In genomic region chr12:12715459-12716150, GRCh38 we compare ENCODE assay signal across 8 cellular contexts. TPM values are rescaled to one million over a fixed set of nuclear protein-coding genes. Genes with fewer than 3 reads are reported as not detected.
A peak's percentile ranks its signal among the peaks of the same experiment; 100 is the strongest.
DNase-seq lines count a peak whose midpoint lies in the region; ATAC-seq and TF ChIP-seq lines count a peak whose summit lies in the region.

No MANE protein-coding gene starts in this region.

- no peaks in the 10 kb centered on the region for H3K27me3 Mint-ChIP-seq in CD4-positive, alpha-beta memory T cell

- H3K4me1 Mint-ChIP-seq in CD4-positive, alpha-beta memory T cell: peaks cover 38 to 64% (median 49%) of the 10 kb centered on the region in 4 donors

- intact Hi-C loops in CD4-positive, alpha-beta memory T cell (cut with micrococcal nuclease): loop anchor here (2.0 kb wide), 2 partner anchors 103 to 359 kb away; partner anchors contain the start of gene BORCS5
- intact Hi-C loops in esophagus muscularis mucosa (cut with DNase I) (loop anchor here (5.0 to 10.0 kb wide), 3 partner anchors 153 to 451 kb away; partner anchors contain the start of genes BORCS5, DUSP16, LRP6 and MANSC1), sigmoid colon (cut with DNase I) (loop anchor here (5.0 to 10.0 kb wide), 5 partner anchors 103 to 1161 kb away; partner anchors contain the start of genes BORCS5, CREBL2, DUSP16 and ETV6)

- peak overlapping the region; percentile 95 for H3K27ac ChIP-seq in CD4-positive, alpha-beta memory T cell (ENCODE audit: low read depth, low read length)
- H3K27ac ChIP-seq in WERI-Rb-1: peak overlapping the region; percentile 100
- peak overlapping the region; percentile 98 to 100 (median 100) for H3K27ac ChIP-seq in esophagus muscularis mucosa (replicated peaks in 1 of 4)
- peak overlapping the region; percentile 98 to 100 (median 99) for H3K27ac ChIP-seq in sigmoid colon

- peak in 4 of 5 donors; percentile 35 to 45 (median 41) for DNase-seq in CD4-positive, alpha-beta memory T cell
- peak; percentile 18 for DNase-seq in WERI-Rb-1
- peak; percentile 87 for DNase-seq in esophagus muscularis mucosa (ENCODE audit: extremely low spot score)
- DNase-seq in sigmoid colon: no peak
- no peak for DNase-seq in kidney tubule cell (ENCODE audit: low spot score)

- H3K27me3 ChIP-seq in CD4-positive, alpha-beta memory T cell (ENCODE audit: insufficient read depth, low read length): no peaks in the 10 kb centered on the region
- H3K27me3 ChIP-seq in WERI-Rb-1 (ENCODE audit: insufficient read depth, low read depth, severe bottlenecking): no peaks in the 10 kb centered on the region
- H3K27me3 ChIP-seq in esophagus muscularis mucosa: no peaks in the 10 kb centered on the region
- H3K27me3 ChIP-seq in sigmoid colon: no peaks in the 10 kb centered on the region

- TF ChIP-seq POLR2A in GM19099 (IDR thresholded peaks at IDR 0.05; ENCODE audit: extremely low read depth, insufficient read length, low read depth): peak; percentile 38
- no peak for TF ChIP-seq POLR2A in esophagus muscularis mucosa (IDR thresholded peaks at IDR 0.05; ENCODE audit: low read depth)
- TF ChIP-seq POLR2A in sigmoid colon (IDR thresholded peaks at IDR 0.05): no peak

- H3K27ac Mint-ChIP-seq in CD4-positive, alpha-beta memory T cell: peak overlapping the region; percentile 96 to 99 (median 98)

- H3K4me1 ChIP-seq in CD4-positive, alpha-beta memory T cell (ENCODE audit: insufficient read depth, low read length): peaks cover 46% of the 10 kb centered on the region
- H3K4me1 ChIP-seq in esophagus muscularis mucosa (peaks cover 41 to 53% (median 50%) of the 10 kb centered on the region in 4 donors), sigmoid colon (peaks cover 0 to 48% (median 46%) of the 10 kb centered on the region in 4 donors)

- CTCF ChIA-PET in CD4-positive, alpha-beta memory T cell (lab: Charles Lee; ENCODE audit: partially characterized antibody): interaction anchor here (0.8 to 5.3 kb wide), 14 partner anchors 9 to 358 kb away, joined by 3 to 87 read pairs (median 5); partner anchors contain the start of gene BORCS5

- no peaks in the 10 kb centered on the region for H3K9me3 ChIP-seq in CD4-positive, alpha-beta memory T cell (ENCODE audit: control insufficient read depth in 1 of 2, low read length in 2 of 2)
- H3K9me3 ChIP-seq in WERI-Rb-1 (ENCODE audit: severe bottlenecking) (no peaks in the 10 kb centered on the region), esophagus muscularis mucosa (no peaks in the 10 kb centered on the region), sigmoid colon (no peaks in the 10 kb centered on the region)

- ATAC-seq in HG03565 (IDR thresholded peaks at IDR 0.05; ENCODE audit: unreplicated experiment) (peak; percentile 26), HG02870 (IDR thresholded peaks at IDR 0.05; ENCODE audit: unreplicated experiment) (no peak)

- peaks cover 0 to 5% (median 0%) of the 10 kb centered on the region in 8 donors for H3K9me3 Mint-ChIP-seq in CD4-positive, alpha-beta memory T cell

- no peak for TF ChIP-seq EP300 in esophagus muscularis mucosa (IDR thresholded peaks at IDR 0.05)
- TF ChIP-seq EP300 in sigmoid colon (IDR thresholded peaks at IDR 0.05): no peak

- WGBS in esophagus muscularis mucosa: 30% methylated on average over 10 of the region's 10 CpGs
- 9 to 11% methylated on average over 10 of the region's 10 CpGs for whole genome bisulfite sequencing in sigmoid colon, 2 donors

- POLR2A ChIA-PET in CD4-positive, alpha-beta memory T cell (lab: Charles Lee; ENCODE audit: partially characterized antibody): interaction anchor here (0.6 to 33.8 kb wide), 39 partner anchors 4 to 902 kb away, joined by 3 to 1446 read pairs (median 5); partner anchors contain the start of genes BORCS5, CDKN1B, CREBL2 and DDX47

- peaks cover 26% of the 10 kb centered on the region for H3K36me3 ChIP-seq in CD4-positive, alpha-beta memory T cell (ENCODE audit: insufficient read depth, low read length)
- H3K36me3 ChIP-seq in WERI-Rb-1: peaks cover 26% of the 10 kb centered on the region
- peaks cover 0 to 15% (median 6%) of the 10 kb centered on the region in 4 donors for H3K36me3 ChIP-seq in esophagus muscularis mucosa
- peaks cover 0 to 17% (median 0%) of the 10 kb centered on the region in 4 donors for H3K36me3 ChIP-seq in sigmoid colon

- peak overlapping the region; percentile 87 to 94 for H3K4me3 ChIP-seq in CD4-positive, alpha-beta memory T cell (ENCODE audit: low read length in 2 of 2)
- H3K4me3 ChIP-seq in WERI-Rb-1 (ENCODE audit: low read depth, low read length) (peak overlapping the region; percentile 88), esophagus muscularis mucosa (peak overlapping the region; percentile 75 to 95 (median 86)), sigmoid colon (peak overlapping the region; percentile 77 to 94 (median 88))

- peak overlapping the region; percentile 92 to 96 (median 94) for H3K4me3 Mint-ChIP-seq in CD4-positive, alpha-beta memory T cell

- TF ChIP-seq CTCF in WERI-Rb-1 (IDR thresholded peaks at IDR 0.05; ENCODE audit: low read depth, low read length) (no peak), esophagus muscularis mucosa (IDR thresholded peaks at IDR 0.05) (no peak), sigmoid colon (IDR thresholded peaks at IDR 0.05) (no peak)

- peaks cover 34 to 48% of the 10 kb centered on the region in 2 donors for H3K36me3 Mint-ChIP-seq in CD4-positive, alpha-beta memory T cell

RNA-seq across cellular contexts. Expression of gene CDKN1B, which starts 1.6 kb away (rescaled TPM):
- total RNA-seq in CD4-positive, alpha-beta memory T cell: 100 to 1,000 TPM; 232 to 238 TPM
- 10 to 100 TPM; 12.5 to 14.5 TPM for polyA plus RNA-seq in CD4-positive, alpha-beta memory T cell
- total RNA-seq in esophagus muscularis mucosa (10 to 100 TPM; 48.7 to 97.4 (median 70.6) TPM), sigmoid colon (100 to 1,000 TPM in 1 of 4 donors, 10 to 100 TPM in 3; 52.5 to 106 (median 81.3) TPM)
- 10 to 100 TPM; 36.8 to 47.1 (median 43.8) TPM for polyA plus RNA-seq in sigmoid colon

RNA-seq across cellular contexts. Expression of gene GPR19, which starts 19.6 kb away (rescaled TPM):
- total RNA-seq in CD4-positive, alpha-beta memory T cell: 1 to 10 TPM; 3.4 to 4.4 TPM
- 1 to 10 TPM in 1 of 2 donors, under 1 TPM in 1; 0.55 to 1.2 TPM for polyA plus RNA-seq in CD4-positive, alpha-beta memory T cell
- total RNA-seq in esophagus muscularis mucosa: 1 to 10 TPM in 1 of 4 donors, not detected in 3; 1.7 TPM
- total RNA-seq in sigmoid colon: under 1 TPM in 1 of 4 donors, not detected in 3; 0.36 TPM
- polyA plus RNA-seq in sigmoid colon: under 1 TPM in 1 of 3 donors, not detected in 2; 0.98 TPM

Comparison
In these comparisons a context has a peak if more than half of its experiments do, and no peak if none do; other contexts are left out.
1. DNase-seq: peak in CD4-positive, alpha-beta memory T cell (4 of 5), WERI-Rb-1 (single experiment) and esophagus muscularis mucosa (single experiment); none in sigmoid colon (single experiment) and kidney tubule cell (single experiment).
2. Peak in every context shown above with its lines, with median percentiles within 50 percentile points of each other: H3K27ac ChIP-seq and H3K4me3 ChIP-seq.